ENCODE assay signal across 10 cellular contexts in genomic region chr20:45813489-45813888, GRCh38. TPM values are rescaled to one million over a fixed set of nuclear protein-coding genes. Genes with fewer than 3 reads are reported as not detected.
DNase-seq lines count a peak whose midpoint lies in the region; ATAC-seq, FAIRE-seq and TF ChIP-seq lines count a peak whose summit lies in the region.
"Had no signal": no experiment of that assay in that cellular context is flagged by ENCODE, and none has a peak within 500 bp of the region (broad histone marks: within the 10 kb centered on the region; RNA-seq: fewer than 3 reads in every experiment).

No MANE protein-coding gene starts in this region.

- H2AFZ ChIP-seq in GM23248 = no peak overlapping the region

- 40% methylated on average over 7 of the region's 7 CpGs for WGBS in A549 (ENCODE audit: missing lambda C conversion rate)
- 64 to 65% methylated on average over 7 of the region's 7 CpGs for WGBS in GM23248 (ENCODE audit: low coverage in 1 of 2, low lambda C conversion rate in 2 of 2, missing lambda C conversion rate in 2 of 2), 2 experiments

- no peak for TF ChIP-seq RAD21 in A549 (conservative IDR thresholded peaks at IDR 0.05 in 1 of 2, IDR thresholded peaks at IDR 0.05 in 1 of 2)

- in situ Hi-C loops in GM23248 (cut with MboI) = no loop called here

- H3K9me3 ChIP-seq in A549 (no peaks in the 10 kb centered on the region), GM23248 (ENCODE audit: low read depth) (no peaks in the 10 kb centered on the region)

- H3K4me3 Mint-ChIP-seq in activated CD4-positive, alpha-beta memory T cell treated with anti-CD3 and anti-CD28 coated beads, Interleukin-2, amount 10 ng/mL, durations not matched to agents 7 days and 5 days = peak overlapping the region; percentile 99

- H3K9me2 ChIP-seq in GM23248 (ENCODE audit: insufficient read depth) = no peaks in the 10 kb centered on the region

- H3K36me3 ChIP-seq in GM23248 (ENCODE audit: low read depth) = peaks cover 17% of the 10 kb centered on the region; the same call in 1 of the 2 replicates

- peak overlapping the region; percentile 81 for H3K9ac ChIP-seq in GM23248

- H3F3A ChIP-seq in GM23248 (ENCODE audit: insufficient read depth) = peaks cover 44% of the 10 kb centered on the region

- TF ChIP-seq CTCF in A549 (IDR thresholded peaks at IDR 0.05) = no peak

- TF ChIP-seq POLR2A in A549 (IDR thresholded peaks at IDR 0.05; ENCODE audit: low read length) = no peak

- ATAC-seq in A549 (no peak), GM21367 (IDR thresholded peaks at IDR 0.05; ENCODE audit: unreplicated experiment) (no peak)

- TF ChIP-seq EP300 in A549 (IDR thresholded peaks at IDR 0.05) = no peak

- peak overlapping the region; percentile 99 for H3K4me2 ChIP-seq in A549
- peak overlapping the region; percentile 88 for H3K4me2 ChIP-seq in GM23248 (ENCODE audit: unreplicated experiment)

- H3K4me1 ChIP-seq in A549 (peaks cover 50% of the 10 kb centered on the region), GM23248 (ENCODE audit: insufficient read depth) (peaks cover 17% of the 10 kb centered on the region)

- H3K79me2 ChIP-seq in GM23248 (ENCODE audit: insufficient read depth) = peaks cover 34% of the 10 kb centered on the region

- POLR2A ChIA-PET in A549 (lab: Yijun Ruan, JAX) = interaction anchor here (0.8 to 1.5 kb wide), 2 partner anchors 9 to 21 kb away, joined by 3 to 6 read pairs; partner anchors contain the start of gene SNX21
- POLR2A ChIA-PET in activated CD4-positive, alpha-beta memory T cell treated with anti-CD3 and anti-CD28 coated beads, Interleukin-2, amount 10 ng/mL, durations not matched to agents 7 days and 5 days (lab: Charles Lee) = interaction anchor here (0.7 to 4.1 kb wide), 21 partner anchors 8 to 275 kb away, joined by 3 to 30 read pairs (median 4); partner anchors contain the start of genes ACOT8, DNTTIP1, PCIF1 and WFDC3

- no peaks in the 10 kb centered on the region for H3K27me3 ChIP-seq in GM23248 (replicated peaks; ENCODE audit: insufficient read depth)

- H3K27ac Mint-ChIP-seq in activated CD4-positive, alpha-beta memory T cell treated with anti-CD3 and anti-CD28 coated beads, Interleukin-2, amount 10 ng/mL, durations not matched to agents 7 days and 5 days = peak overlapping the region; percentile 83

- no peaks in the 10 kb centered on the region for H3K27me3 Mint-ChIP-seq in activated CD4-positive, alpha-beta memory T cell treated with anti-CD3 and anti-CD28 coated beads, Interleukin-2, amount 10 ng/mL, durations not matched to agents 7 days and 5 days

- no peaks in the 10 kb centered on the region for H3K9me3 Mint-ChIP-seq in activated CD4-positive, alpha-beta memory T cell treated with anti-CD3 and anti-CD28 coated beads, Interleukin-2, amount 10 ng/mL, durations not matched to agents 7 days and 5 days

- peaks cover 36% of the 10 kb centered on the region for H3K4me1 Mint-ChIP-seq in activated CD4-positive, alpha-beta memory T cell treated with anti-CD3 and anti-CD28 coated beads, Interleukin-2, amount 10 ng/mL, durations not matched to agents 7 days and 5 days

- DNase-seq in A549 (ENCODE audit: low read depth in 1 of 2, low spot score in 1 of 2) = no peak
- no peak for DNase-seq in GM23248
- DNase-seq in activated CD4-positive, alpha-beta memory T cell treated with anti-CD3 and anti-CD28 coated beads, Interleukin-2, amount 10 ng/mL, durations not matched to agents 7 days and 5 days = no peak
- no peak for DNase-seq in NOMO-1 (lab: John Stamatoyannopoulos, UW; ENCODE audit: unreplicated experiment in 2 of 2)
- DNase-seq in NCI-H1092 treated with DMSO at 0.1 percent for 48 hours (lab: John Stamatoyannopoulos, UW) = no peak
- DNase-seq in COLO829 (ENCODE audit: low spot score) = no peak

- H3K27ac ChIP-seq in A549 (peak overlapping the region; percentile 84 to 93), GM23248 (no peak overlapping the region)

- H3K4me3 ChIP-seq in A549 (peak overlapping the region; percentile 87), GM23248 (peak overlapping the region; percentile 79), iPS-11a (ENCODE audit: low read depth, low read length) (peak overlapping the region; percentile 95)

- CTCF ChIA-PET in A549 (lab: Yijun Ruan, JAX) = interaction anchor here (0.9 to 4.9 kb wide), 6 partner anchors 9 to 156 kb away, joined by 3 to 30 read pairs (median 5); partner anchors contain the start of genes DNTTIP1 and WFDC3
- CTCF ChIA-PET in activated CD4-positive, alpha-beta memory T cell treated with anti-CD3 and anti-CD28 coated beads, Interleukin-2, amount 10 ng/mL, durations not matched to agents 7 days and 5 days (lab: Charles Lee) = interaction anchor here (0.6 to 2.3 kb wide), 6 partner anchors 9 to 156 kb away, joined by 3 to 15 read pairs (median 8); no protein-coding TSS in a partner anchor

- no peaks in the 10 kb centered on the region for H4K20me1 ChIP-seq in GM23248 (ENCODE audit: insufficient read depth)

- peaks cover 74% of the 10 kb centered on the region for H3K36me3 Mint-ChIP-seq in activated CD4-positive, alpha-beta memory T cell treated with anti-CD3 and anti-CD28 coated beads, Interleukin-2, amount 10 ng/mL, durations not matched to agents 7 days and 5 days (ENCODE audit: low read depth)

- no peak for FAIRE-seq in A549 (lab: Jason Lieb, UNC)

TF ChIP-seq in A549, 52 proteins besides CTCF, POLR2A, EP300 and RAD21:
- TF ChIP-seq SMC3 (IDR thresholded peaks at IDR 0.05) = no peak
- no peak for TF ChIP-seq JUNB (IDR thresholded peaks at IDR 0.05)
- no peak for TF ChIP-seq HDAC2 (IDR thresholded peaks at IDR 0.05)
- no peak for TF ChIP-seq SREBF2 (IDR thresholded peaks at IDR 0.05)
- TF ChIP-seq GATA3 (IDR thresholded peaks at IDR 0.05; ENCODE audit: borderline replicate concordance) = no peak
- no peak for TF ChIP-seq CBX2 (IDR thresholded peaks at IDR 0.05; ENCODE audit: borderline replicate concordance, low read depth)
- TF ChIP-seq ESRRA (IDR thresholded peaks at IDR 0.05; ENCODE audit: borderline replicate concordance, low read length) = no peak

RNA-seq across cellular contexts. Expression of gene UBE2C, which starts 1.0 kb away (rescaled TPM):
- polyA plus RNA-seq in A549 (2011; rRNA removed) = 123 and 137 TPM in 2 replicates
- polyA plus RNA-seq in A549 (2012; cell fraction: cytosol; rRNA removed) = 271 and 292 TPM in 2 replicates
- 143 and 191 TPM in 2 replicates for polyA plus RNA-seq in A549 (2012; cell fraction: nucleus; rRNA removed)
- 188 to 212 TPM (median 189 TPM) in 3 replicates for polyA plus RNA-seq in A549 (2017; fragmentation: RNase III; extraction: RNeasy Plus Mini Kit Qiagen cat#74134 plus additional on column Dnase treatment)
- 91.9 and 141 TPM in 2 replicates for polyA minus RNA-seq in A549 (2011; rRNA and poly(A)+ RNA removed)
- total RNA-seq in GM23248 (2014; rRNA removed; shearing (Covaris generic)) = 33.8 and 38.8 TPM in 2 replicates
- polyA plus RNA-seq in GM23248 (2016; fragmentation: Nextera tagmentation; extraction: Ambion mirVana) = 69.2 and 78.4 TPM in 2 replicates
- 100 to 1,000 TPM; 170 to 184 TPM for total RNA-seq in activated CD4-positive, alpha-beta memory T cell treated with anti-CD3 and anti-CD28 coated beads, Interleukin-2, amount 10 ng/mL, durations not matched to agents 7 days and 5 days

RNA-seq across cellular contexts. Expression of gene TNNC2, which starts 13.6 kb away (rescaled TPM):
- polyA plus RNA-seq in A549 (2011; rRNA removed) (0.23 TPM in 1 of 2 replicates, not detected in the other), A549 (2017; fragmentation: RNase III; extraction: RNeasy Plus Mini Kit Qiagen cat#74134 plus additional on column Dnase treatment) (0.17 to 0.22 TPM in 2 of 3 replicates, not detected in the other), GM23248 (2016; fragmentation: Nextera tagmentation; extraction: Ambion mirVana) (0.83 and 1.1 TPM in 2 replicates)
- polyA plus RNA-seq in A549 (2012; cell fraction: cytosol; rRNA removed) = 0.31 and 0.32 TPM in 2 replicates
- polyA plus RNA-seq in A549 (2012; cell fraction: nucleus; rRNA removed) = 0.07 and 0.20 TPM in 2 replicates
- polyA minus RNA-seq in A549 (2011; rRNA and poly(A)+ RNA removed) = not detected in 2 replicates
- not detected in 2 replicates for total RNA-seq in GM23248 (2014; rRNA removed; shearing (Covaris generic))
- not detected for total RNA-seq in activated CD4-positive, alpha-beta memory T cell treated with anti-CD3 and anti-CD28 coated beads, Interleukin-2, amount 10 ng/mL, durations not matched to agents 7 days and 5 days
- total RNA-seq: Daoy, left lobe of liver had no signal

RNA-seq across cellular contexts. Expression of gene SNX21, which starts 20.1 kb away (rescaled TPM):
- polyA plus RNA-seq in A549 (2011; rRNA removed) (4.0 and 4.1 TPM in 2 replicates), A549 (2017; fragmentation: RNase III; extraction: RNeasy Plus Mini Kit Qiagen cat#74134 plus additional on column Dnase treatment) (4.9 to 7.7 TPM (median 7.0 TPM) in 3 replicates), GM23248 (2016; fragmentation: Nextera tagmentation; extraction: Ambion mirVana) (50.9 and 54.7 TPM in 2 replicates)
- polyA plus RNA-seq in A549 (2012; cell fraction: cytosol; rRNA removed) = 8.4 and 11.2 TPM in 2 replicates
- 14.7 and 17.1 TPM in 2 replicates for polyA plus RNA-seq in A549 (2012; cell fraction: nucleus; rRNA removed)
- polyA minus RNA-seq in A549 (2011; rRNA and poly(A)+ RNA removed) = 4.0 and 4.3 TPM in 2 replicates
- total RNA-seq in GM23248 (2014; rRNA removed; shearing (Covaris generic)) = 88.4 and 100 TPM in 2 replicates
- 1 to 10 TPM in 1 of 2 experiments, under 1 TPM in 1; 0.91 to 1.6 TPM for total RNA-seq in activated CD4-positive, alpha-beta memory T cell treated with anti-CD3 and anti-CD28 coated beads, Interleukin-2, amount 10 ng/mL, durations not matched to agents 7 days and 5 days

RNA-seq across cellular contexts. Expression of gene DNTTIP1, which starts 21.7 kb away (rescaled TPM):
- polyA plus RNA-seq in A549 (2011; rRNA removed) = 34.1 and 38.3 TPM in 2 replicates
- 46.2 and 46.3 TPM in 2 replicates for polyA plus RNA-seq in A549 (2012; cell fraction: cytosol; rRNA removed)
- 27.2 TPM in 2 replicates for polyA plus RNA-seq in A549 (2012; cell fraction: nucleus; rRNA removed)
- 24.9 to 26.0 TPM (median 25.3 TPM) in 3 replicates for polyA plus RNA-seq in A549 (2017; fragmentation: RNase III; extraction: RNeasy Plus Mini Kit Qiagen cat#74134 plus additional on column Dnase treatment)
- polyA minus RNA-seq in A549 (2011; rRNA and poly(A)+ RNA removed) = 18.0 and 19.0 TPM in 2 replicates
- 12.4 and 22.9 TPM in 2 replicates for total RNA-seq in GM23248 (2014; rRNA removed; shearing (Covaris generic))
- polyA plus RNA-seq in GM23248 (2016; fragmentation: Nextera tagmentation; extraction: Ambion mirVana) = 57.2 and 57.6 TPM in 2 replicates
- total RNA-seq in activated CD4-positive, alpha-beta memory T cell treated with anti-CD3 and anti-CD28 coated beads, Interleukin-2, amount 10 ng/mL, durations not matched to agents 7 days and 5 days = 10 to 100 TPM; 29.0 to 34.7 TPM

RNA-seq across cellular contexts. Expression of gene WFDC3, which starts 21.8 kb away (rescaled TPM):
- polyA plus RNA-seq in A549 (2011; rRNA removed) (0.34 TPM in 1 of 2 replicates, not detected in the other), A549 (2017; fragmentation: RNase III; extraction: RNeasy Plus Mini Kit Qiagen cat#74134 plus additional on column Dnase treatment) (not detected in 3 replicates), GM23248 (2016; fragmentation: Nextera tagmentation; extraction: Ambion mirVana) (2.4 and 3.6 TPM in 2 replicates)
- 0.15 TPM in 1 of 2 replicates, not detected in the other for polyA plus RNA-seq in A549 (2012; cell fraction: cytosol; rRNA removed)
- not detected in 2 replicates for polyA plus RNA-seq in A549 (2012; cell fraction: nucleus; rRNA removed)
- polyA minus RNA-seq in A549 (2011; rRNA and poly(A)+ RNA removed) = not detected in 2 replicates
- 0.76 TPM in 1 of 2 replicates, not detected in the other for total RNA-seq in GM23248 (2014; rRNA removed; shearing (Covaris generic))
- not detected for total RNA-seq in activated CD4-positive, alpha-beta memory T cell treated with anti-CD3 and anti-CD28 coated beads, Interleukin-2, amount 10 ng/mL, durations not matched to agents 7 days and 5 days
- total RNA-seq: left lobe of liver had no signal

Comparison
In these comparisons a context has a peak if more than half of its experiments do, and no peak if none do; other contexts are left out.
1. RNA of gene SNX21, which starts 20.1 kb away (total RNA-seq): 88.4 to 100 TPM in GM23248; 0.91 to 1.6 TPM in activated CD4-positive, alpha-beta memory T cell treated with anti-CD3 and anti-CD28 coated beads, Interleukin-2, amount 10 ng/mL, durations not matched to agents 7 days and 5 days; every median in the first group is over 10 times any median in the second.
2. Peak in every context shown above with its lines, with median percentiles within 50 percentile points of each other: H3K4me3 ChIP-seq.